33 cellular contexts compared by ENCODE assay signal in the genomic region with DNA sequence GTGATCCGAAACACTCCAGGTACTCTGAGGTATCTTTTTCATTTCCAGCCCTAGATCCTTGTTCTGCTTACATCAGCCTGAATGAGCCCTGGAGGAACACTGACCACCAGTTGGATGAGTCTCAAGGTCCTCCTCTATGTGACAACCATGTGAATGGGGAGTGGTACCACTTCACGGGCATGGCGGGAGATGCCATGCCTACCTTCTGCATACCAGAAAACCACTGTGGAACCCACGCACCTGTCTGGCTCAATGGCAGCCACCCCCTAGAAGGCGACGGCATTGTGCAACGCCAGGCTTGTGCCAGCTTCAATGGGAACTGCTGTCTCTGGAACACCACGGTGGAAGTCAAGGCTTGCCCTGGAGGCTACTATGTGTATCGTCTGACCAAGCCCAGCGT. TPM values are rescaled to one million over a fixed set of nuclear protein-coding genes. Genes with fewer than 3 reads are reported as not detected.
"Had no signal": no experiment of that assay in that cellular context is flagged by ENCODE, and none has a peak within 500 bp of the region (broad histone marks: within the 10 kb centered on the region; RNA-seq: fewer than 3 reads in every experiment).

No MANE protein-coding gene starts in this region.

- H3K9me3 ChIP-seq: colonic mucosa, esophagus squamous epithelium, gastrocnemius medialis, heart right ventricle, left lung, lower lobe of right lung had no signal

- DNase-seq: colonic mucosa; cortex of kidney; effector CD8-positive, alpha-beta T cell; effector memory CD8-positive, alpha-beta T cell; endodermal cell; erythroblast; esophagus squamous epithelium; foreskin fibroblast; foreskin melanocyte; gastrocnemius medialis; glutamatergic neuron; head of caudate nucleus; heart right ventricle; hippocampal formation; left cardiac atrium; left lung; left ventricle myocardium superior; lower lobe of right lung; mesendoderm; midbrain had no signal

- H3K4me3 Mint-ChIP-seq: dendritic cell treated with granulocyte-macrophage colony-stimulating factor and Interleukin-4, amounts not matched to agents 40 ng/mL and 50 ng/mL, for 4 days; effector memory CD8-positive, alpha-beta T cell; endodermal cell; memory B cell had no signal

- H3K36me3 Mint-ChIP-seq: memory B cell had no signal

- H3K27ac ChIP-seq: colonic mucosa, epithelial cell of prostate, esophagus squamous epithelium, gastrocnemius medialis, heart right ventricle, left lung, lower lobe of right lung had no signal

- H3K4me1 Mint-ChIP-seq: endodermal cell, memory B cell had no signal

- H3K4me1 ChIP-seq: colonic mucosa, esophagus squamous epithelium, gastrocnemius medialis, left lung, lower lobe of right lung had no signal

- H3K36me3 ChIP-seq: colonic mucosa, esophagus squamous epithelium, gastrocnemius medialis, heart right ventricle, left lung, lower lobe of right lung had no signal

- H3K27me3 ChIP-seq: colonic mucosa, esophagus squamous epithelium, gastrocnemius medialis, heart right ventricle, left lung had no signal

- ATAC-seq: effector memory CD8-positive, alpha-beta T cell; esophagus mucosa; gastrocnemius medialis; heart right ventricle; left cardiac atrium; left lung; left ventricle myocardium superior; lower lobe of right lung had no signal

- H3K4me3 ChIP-seq: colonic mucosa, esophagus squamous epithelium, gastrocnemius medialis, heart right ventricle, left lung, lower lobe of right lung had no signal

- H3K9me3 Mint-ChIP-seq: dendritic cell treated with granulocyte-macrophage colony-stimulating factor and Interleukin-4, amounts not matched to agents 40 ng/mL and 50 ng/mL, for 4 days; effector memory CD8-positive, alpha-beta T cell; memory B cell had no signal

- H3K27ac Mint-ChIP-seq: dendritic cell treated with granulocyte-macrophage colony-stimulating factor and Interleukin-4, amounts not matched to agents 40 ng/mL and 50 ng/mL, for 4 days; effector memory CD8-positive, alpha-beta T cell; endodermal cell; memory B cell had no signal

- FAIRE-seq: endometrium, islet of Langerhans, keratinocyte had no signal

RNA-seq across cellular contexts. Expression of gene OIT3, which starts 5.1 kb away (rescaled TPM):
- total RNA-seq: esophagus mucosa, esophagus squamous epithelium, glomerular endothelial cell, kidney epithelial cell, left ventricle myocardium superior, lower leg skin had no signal

RNA-seq across cellular contexts. Expression of gene PLA2G12B, which starts 56.0 kb away (rescaled TPM):
- total RNA-seq: esophagus mucosa, esophagus squamous epithelium, gastrocnemius medialis, glomerular endothelial cell, kidney epithelial cell, left ventricle myocardium superior, lower leg skin, lung microvascular endothelial cell, mononuclear cell, mucosa of gallbladder had no signal
- polyA plus RNA-seq: keratinocyte had no signal
